In the genomic region with DNA sequence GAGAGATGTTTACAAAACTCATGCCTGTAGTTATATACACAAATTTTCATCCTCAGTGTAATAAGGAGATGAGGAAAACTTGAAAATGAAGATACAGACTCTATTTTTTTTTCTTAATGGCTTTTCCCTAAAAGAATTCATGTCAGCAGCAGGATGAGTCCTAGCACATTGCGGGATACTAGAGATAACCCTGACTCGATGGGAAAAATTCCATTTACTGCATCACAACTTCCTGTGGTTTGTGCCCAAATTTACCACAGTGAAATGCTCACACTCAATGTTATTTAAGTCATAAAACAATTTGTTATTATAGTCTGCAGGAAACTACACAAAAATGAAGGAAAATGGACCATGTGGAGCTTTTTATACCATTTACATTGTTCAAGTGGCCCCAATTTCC, we compare ENCODE assay signal across 21 cellular contexts.
DNase-seq lines count a peak whose midpoint lies in the region; TF ChIP-seq lines count a peak whose summit lies in the region.
"Had no signal": no experiment of that assay in that cellular context is flagged by ENCODE, and none has a peak within 500 bp of the region (broad histone marks: within the 10 kb centered on the region; RNA-seq: fewer than 3 reads in every experiment).

No MANE protein-coding gene starts in this region.

- H3K9me3 ChIP-seq in SK-N-MC (ENCODE audit: low read depth, low read length) = no peaks in the 10 kb centered on the region
- no peaks in the 10 kb centered on the region for H3K9me3 ChIP-seq in fibroblast of lung (ENCODE audit: control insufficient read depth, insufficient read depth, low read depth, low read length)
- no peaks in the 10 kb centered on the region for H3K9me3 ChIP-seq in smooth muscle cell (replicated peaks; ENCODE audit: low read depth)
- H3K9me3 ChIP-seq: Caco-2, right lobe of liver, SJCRH30 had no signal

- H3K27me3 ChIP-seq in fibroblast of lung (ENCODE audit: control insufficient read depth, insufficient read depth, low read length) (no peaks in the 10 kb centered on the region), smooth muscle cell (ENCODE audit: low read depth) (no peaks in the 10 kb centered on the region)
- H3K27me3 ChIP-seq: cardiac muscle cell, dorsolateral prefrontal cortex, hepatocyte, right lobe of liver, SJCRH30 had no signal

- 25% methylated on average over 2 of the region's 2 CpGs for WGBS in smooth muscle cell (ENCODE audit: low lambda C conversion rate)

- H3K36me3 ChIP-seq in SK-N-MC (ENCODE audit: insufficient read depth, low read length) (no peaks in the 10 kb centered on the region), fibroblast of lung (ENCODE audit: control insufficient read depth, insufficient read depth, low read length) (no peaks in the 10 kb centered on the region), smooth muscle cell (ENCODE audit: low read depth) (no peaks in the 10 kb centered on the region)
- H3K36me3 ChIP-seq: cardiac muscle cell, right lobe of liver, SJCRH30 had no signal

- H2AFZ ChIP-seq in fibroblast of lung (ENCODE audit: low read length) (no peak overlapping the region), smooth muscle cell (ENCODE audit: low read depth) (no peak overlapping the region)
- H2AFZ ChIP-seq: hepatocyte had no signal

- H3K4me2 ChIP-seq in fibroblast of lung (ENCODE audit: extremely low read depth, insufficient read depth, low read length) = no peak overlapping the region
- H3K4me2 ChIP-seq in smooth muscle cell = peak overlapping the region; percentile 57
- H3K4me2 ChIP-seq: hepatocyte had no signal

- peak overlapping the region; percentile 13; the same call in 1 of the 2 replicates for H3K27ac ChIP-seq in SK-N-MC
- no peak overlapping the region for H3K27ac ChIP-seq in fibroblast of lung (ENCODE audit: insufficient read depth, low read length)
- H3K27ac ChIP-seq in smooth muscle cell (ENCODE audit: low read depth) = peak overlapping the region; percentile 58
- H3K27ac ChIP-seq: cardiac muscle cell, dorsolateral prefrontal cortex, hepatocyte, right lobe of liver, SJCRH30 had no signal

- H3K79me2 ChIP-seq in fibroblast of lung (ENCODE audit: control insufficient read depth, insufficient read depth, low read length) = no peaks in the 10 kb centered on the region
- H3K79me2 ChIP-seq in smooth muscle cell (ENCODE audit: low read depth) = no peaks in the 10 kb centered on the region
- H3K79me2 ChIP-seq: hepatocyte had no signal

- DNase-seq in EL (peak; percentile 7), SK-N-MC (ENCODE audit: low read depth, low spot score) (no peak), fibroblast of lung (ENCODE audit: low read depth in 2 of 2) (peak; percentile 29 to 45), smooth muscle cell (lab: John Stamatoyannopoulos, UW; ENCODE audit: unreplicated experiment) (no peak), NCI-H187 treated with DMSO at 0.1 percent for 48 hours (lab: John Stamatoyannopoulos, UW) (no peak), cerebellar nuclear complex (lab: John Stamatoyannopoulos, UW) (no peak)
- no peak for DNase-seq in activated CD4-positive, CD25-positive, alpha-beta regulatory T cell treated with anti-CD3 and anti-CD28 coated beads, Interleukin-2, amount 50 U/mL, for 72 hours
- DNase-seq: activated CD8-positive, alpha-beta memory T cell treated with anti-CD3 and anti-CD28 coated beads, Interleukin-2, amount 50 U/mL, for 4 hours; activated naive CD8-positive, alpha-beta T cell treated with anti-CD3 and anti-CD28 coated beads, Interleukin-2, amount 50 U/mL, for 24 hours; Caco-2; DND-41; dorsolateral prefrontal cortex; mucosa of descending colon; NCI-H1105; NCI-H2081; NCI-H446 treated with DMSO at 0.1 percent for 48 hours; nephron progenitor cell; right lobe of liver had no signal

- H3K4me3 ChIP-seq in SK-N-MC (no peak overlapping the region), fibroblast of lung (replicated peaks in 1 of 4; ENCODE audit: control extremely low read depth in 1 of 4, insufficient read depth in 1 of 4, low read depth in 3 of 4, low read length in 4 of 4) (no peak overlapping the region), smooth muscle cell (no peak overlapping the region)
- H3K4me3 ChIP-seq: cardiac muscle cell, dorsolateral prefrontal cortex, hepatocyte, mucosa of descending colon, right lobe of liver, SJCRH30 had no signal

- no peaks in the 10 kb centered on the region for H3K4me1 ChIP-seq in fibroblast of lung (ENCODE audit: control insufficient read depth, extremely low read depth, insufficient read depth, low read length)
- peaks cover 4% of the 10 kb centered on the region for H3K4me1 ChIP-seq in smooth muscle cell (ENCODE audit: low read depth)
- H3K4me1 ChIP-seq: Caco-2, right lobe of liver, SJCRH30 had no signal

- H4K20me1 ChIP-seq in fibroblast of lung (ENCODE audit: control insufficient read depth, extremely low read depth, insufficient read depth, low read length) (no peaks in the 10 kb centered on the region), smooth muscle cell (ENCODE audit: low read depth) (no peaks in the 10 kb centered on the region)

- H3F3A ChIP-seq in smooth muscle cell (ENCODE audit: low read depth) = no peaks in the 10 kb centered on the region

- H3K9ac ChIP-seq in SK-N-MC (ENCODE audit: insufficient read length) (no peak overlapping the region), fibroblast of lung (ENCODE audit: insufficient read depth, low read length) (no peak overlapping the region), smooth muscle cell (ENCODE audit: low read depth) (no peak overlapping the region)

- no peak for TF ChIP-seq CTCF in fibroblast of lung (conservative IDR thresholded peaks at IDR 0.05 in 1 of 2, IDR thresholded peaks at IDR 0.05 in 1 of 2; ENCODE audit: low read depth in 1 of 2, low read length in 2 of 2)
- no peak for TF ChIP-seq CTCF in smooth muscle cell (IDR thresholded peaks at IDR 0.05; ENCODE audit: borderline replicate concordance, insufficient read depth, poor library complexity, severe bottlenecking)

Comparison
In these comparisons a context has a peak if more than half of its experiments do, and no peak if none do; other contexts are left out.
1. DNase-seq: peak in EL (single experiment) and fibroblast of lung (2 of 2); none in SK-N-MC (single experiment), smooth muscle cell (single experiment), NCI-H187 treated with DMSO at 0.1 percent for 48 hours (single experiment), activated CD4-positive, CD25-positive, alpha-beta regulatory T cell treated with anti-CD3 and anti-CD28 coated beads, Interleukin-2, amount 50 U/mL, for 72 hours (single experiment) and cerebellar nuclear complex (0 of 2).